In genomic region chr15:58553365-58553918, GRCh38 we compare ENCODE assay signal across 24 cellular contexts.
DNase-seq lines count a peak whose midpoint lies in the region; ATAC-seq and TF ChIP-seq lines count a peak whose summit lies in the region.
"Had no signal": no experiment of that assay in that cellular context is flagged by ENCODE, and none has a peak within 500 bp of the region (broad histone marks: within the 10 kb centered on the region; RNA-seq: fewer than 3 reads in every experiment).

No MANE protein-coding gene starts in this region.

- peak; percentile 31 for DNase-seq in activated CD8-positive, alpha-beta memory T cell treated with anti-CD3 and anti-CD28 coated beads, Interleukin-2, amount 10 ng/mL, durations not matched to agents 7 days and 5 days
- DNase-seq in activated CD8-positive, alpha-beta memory T cell treated with anti-CD3 and anti-CD28 coated beads for 24 hours = no peak
- DNase-seq in MM.1S (peak; percentile 29), immature natural killer cell (peak; percentile 56 to 65 (median 58)), tibial nerve (ENCODE audit: low spot score in 2 of 2) (no peak), NCI-H446 treated with DMSO at 0.1 percent for 48 hours (lab: John Stamatoyannopoulos, UW) (no peak), esophagus muscularis mucosa (ENCODE audit: extremely low spot score) (no peak)
- DNase-seq: activated CD4-positive, alpha-beta T cell treated with anti-CD3 and anti-CD28 coated beads for 4 hours; activated effector memory CD4-positive, alpha-beta T cell treated with anti-CD3 and anti-CD28 coated beads, Interleukin-2, amount 50 U/mL, for 16 hours; activated T-cell treated with anti-CD3 and anti-CD28 coated beads, Interleukin-2, amount 50 U/mL, for 24 hours; CD4-positive, CD25-positive, alpha-beta regulatory T cell; central memory CD4-positive, alpha-beta T cell; heart left ventricle; Kasumi-1; midbrain; naive B cell; NCI-H1436 treated with DMSO at 0.1 percent for 48 hours; NCI-H2081 treated with DMSO at 0.1 percent for 48 hours; NCI-H345; stimulated activated CD4-positive, alpha-beta T cell treated with anti-CD3 and anti-CD28 coated beads, Interleukin-15, amount 100 ng/mL, for 24 hours; WERI-Rb-1 had no signal

- ATAC-seq in activated CD8-positive, alpha-beta memory T cell treated with anti-CD3 and anti-CD28 coated beads, Interleukin-2, amount 10 ng/mL, durations not matched to agents 7 days and 5 days = no peak
- ATAC-seq in GM21528 (IDR thresholded peaks at IDR 0.05; ENCODE audit: low FRiP score, unreplicated experiment) = no peak
- ATAC-seq: heart left ventricle; stimulated activated effector memory CD8-positive, alpha-beta T cell treated with anti-CD3 and anti-CD28 coated beads, Interleukin-12 subunit alpha, Interleukin-12 subunit beta, amount 100 ng/mL, for 72 hours had no signal

- H3K4me1 ChIP-seq in MM.1S (ENCODE audit: low read length) (0 out of 2 replicates have a peak, but pooled peaks cover 7% of the 10 kb centered on the region), tibial nerve (peaks cover 0 to 57% (median 6%) of the 10 kb centered on the region in 4 donors), esophagus muscularis mucosa (peaks cover 17 to 40% (median 36%) of the 10 kb centered on the region in 4 donors)

- no peak overlapping the region for H3K27ac ChIP-seq in MM.1S (ENCODE audit: low read length)
- peak overlapping the region in 3 of 4 donors; percentile 79 to 94 (median 87) for H3K27ac ChIP-seq in tibial nerve
- no peak overlapping the region for H3K27ac ChIP-seq in esophagus muscularis mucosa (replicated peaks in 1 of 4)
- H3K27ac ChIP-seq: heart left ventricle, WERI-Rb-1 had no signal

- H3K9me3 Mint-ChIP-seq in activated CD8-positive, alpha-beta memory T cell treated with anti-CD3 and anti-CD28 coated beads, Interleukin-2, amount 10 ng/mL, durations not matched to agents 7 days and 5 days (ENCODE audit: low read depth) = no peaks in the 10 kb centered on the region
- no peaks in the 10 kb centered on the region for H3K9me3 Mint-ChIP-seq in immature natural killer cell
- H3K9me3 Mint-ChIP-seq: activated T-cell treated with anti-CD3 and anti-CD28 coated beads, Interleukin-2, amount 50 U/mL, for 24 hours; naive B cell; stimulated activated effector memory CD8-positive, alpha-beta T cell treated with anti-CD3 and anti-CD28 coated beads, Interleukin-12 subunit alpha, Interleukin-12 subunit beta, amount 100 ng/mL, for 72 hours had no signal

- H3K27me3 Mint-ChIP-seq in activated CD8-positive, alpha-beta memory T cell treated with anti-CD3 and anti-CD28 coated beads, Interleukin-2, amount 10 ng/mL, durations not matched to agents 7 days and 5 days = peaks cover 16% of the 10 kb centered on the region
- peaks cover 7 to 14% (median 13%) of the 10 kb centered on the region in 3 donors for H3K27me3 Mint-ChIP-seq in immature natural killer cell (ENCODE audit: low read depth in 3 of 3)
- H3K27me3 Mint-ChIP-seq: CD4-positive, CD25-positive, alpha-beta regulatory T cell had no signal

- no peak overlapping the region for H3K4me2 ChIP-seq in MM.1S (ENCODE audit: low read depth, low read length)

- peaks cover 1% of the 10 kb centered on the region for H3K36me3 Mint-ChIP-seq in activated CD8-positive, alpha-beta memory T cell treated with anti-CD3 and anti-CD28 coated beads, Interleukin-2, amount 10 ng/mL, durations not matched to agents 7 days and 5 days
- peaks cover 0 to 4% (median 0%) of the 10 kb centered on the region in 3 donors for H3K36me3 Mint-ChIP-seq in immature natural killer cell
- H3K36me3 Mint-ChIP-seq: CD4-positive, CD25-positive, alpha-beta regulatory T cell; naive B cell; stimulated activated effector memory CD8-positive, alpha-beta T cell treated with anti-CD3 and anti-CD28 coated beads, Interleukin-12 subunit alpha, Interleukin-12 subunit beta, amount 100 ng/mL, for 72 hours had no signal

- H3K4me3 ChIP-seq in MM.1S (ENCODE audit: low read length) = no peak overlapping the region
- H3K4me3 ChIP-seq in tibial nerve = no peak overlapping the region
- no peak overlapping the region for H3K4me3 ChIP-seq in esophagus muscularis mucosa
- H3K4me3 ChIP-seq: heart left ventricle, Peyer's patch had no signal

- TF ChIP-seq POLR2A in tibial nerve (IDR thresholded peaks at IDR 0.05) (no peak), esophagus muscularis mucosa (IDR thresholded peaks at IDR 0.05; ENCODE audit: low read depth) (no peak)

- whole genome bisulfite sequencing in tibial nerve, 2 donors = 93 to 94% methylated on average over 10 of the region's 10 CpGs
- 93% methylated on average over 10 of the region's 10 CpGs for WGBS in esophagus muscularis mucosa

- no peaks in the 10 kb centered on the region for H3K36me3 ChIP-seq in MM.1S (replicated peaks; ENCODE audit: insufficient read depth, low read length)
- no peaks in the 10 kb centered on the region for H3K36me3 ChIP-seq in tibial nerve
- no peaks in the 10 kb centered on the region for H3K36me3 ChIP-seq in esophagus muscularis mucosa
- H3K36me3 ChIP-seq: heart left ventricle, Peyer's patch, WERI-Rb-1 had no signal

- CTCF ChIA-PET in activated CD8-positive, alpha-beta memory T cell treated with anti-CD3 and anti-CD28 coated beads, Interleukin-2, amount 10 ng/mL, durations not matched to agents 7 days and 5 days (lab: Charles Lee) = no interaction called here

- H3K27me3 ChIP-seq in MM.1S (replicated peaks; ENCODE audit: insufficient read depth, low read length) (peaks cover 5% of the 10 kb centered on the region; the same call in 1 of the 2 replicates), tibial nerve (no peaks in the 10 kb centered on the region), esophagus muscularis mucosa (no peaks in the 10 kb centered on the region)
- H3K27me3 ChIP-seq: heart left ventricle, Peyer's patch had no signal

- H3K9me2 ChIP-seq in MM.1S (replicated peaks; ENCODE audit: insufficient read depth, low read length) = no peaks in the 10 kb centered on the region

- H3K9me3 ChIP-seq in MM.1S (replicated peaks; ENCODE audit: insufficient read depth, low read length) (no peaks in the 10 kb centered on the region), tibial nerve (no peaks in the 10 kb centered on the region), esophagus muscularis mucosa (no peaks in the 10 kb centered on the region)
- H3K9me3 ChIP-seq: heart left ventricle, Peyer's patch had no signal

- H3K4me3 Mint-ChIP-seq in activated CD8-positive, alpha-beta memory T cell treated with anti-CD3 and anti-CD28 coated beads, Interleukin-2, amount 10 ng/mL, durations not matched to agents 7 days and 5 days = no peak overlapping the region
- H3K4me3 Mint-ChIP-seq in immature natural killer cell = peak overlapping the region; percentile 35 to 74 (median 57)
- H3K4me3 Mint-ChIP-seq: activated T-cell treated with anti-CD3 and anti-CD28 coated beads, Interleukin-2, amount 50 U/mL, for 24 hours; CD4-positive, CD25-positive, alpha-beta regulatory T cell; naive B cell; stimulated activated effector memory CD8-positive, alpha-beta T cell treated with anti-CD3 and anti-CD28 coated beads, Interleukin-12 subunit alpha, Interleukin-12 subunit beta, amount 100 ng/mL, for 72 hours had no signal

- no peak for TF ChIP-seq CTCF in MM.1S (IDR thresholded peaks at IDR 0.05; ENCODE audit: low read length)
- no peak for TF ChIP-seq CTCF in tibial nerve (IDR thresholded peaks at IDR 0.05)
- TF ChIP-seq CTCF in esophagus muscularis mucosa (IDR thresholded peaks at IDR 0.05) = no peak

- intact Hi-C loops in esophagus muscularis mucosa (cut with DNase I) = no loop called here

- TF ChIP-seq EP300 in tibial nerve (IDR thresholded peaks at IDR 0.05) (no peak), esophagus muscularis mucosa (IDR thresholded peaks at IDR 0.05) (no peak)

- H4K20me1 ChIP-seq in MM.1S (ENCODE audit: insufficient read depth, low read length) = no peaks in the 10 kb centered on the region

- H3K4me1 Mint-ChIP-seq in activated CD8-positive, alpha-beta memory T cell treated with anti-CD3 and anti-CD28 coated beads, Interleukin-2, amount 10 ng/mL, durations not matched to agents 7 days and 5 days = peaks cover 22% of the 10 kb centered on the region
- H3K4me1 Mint-ChIP-seq in immature natural killer cell = peaks cover 45 to 46% of the 10 kb centered on the region in 2 donors

- H3K79me2 ChIP-seq in MM.1S (ENCODE audit: low read length) = no peaks in the 10 kb centered on the region

- H3F3A ChIP-seq in MM.1S (ENCODE audit: insufficient read depth, low read length) = no peaks in the 10 kb centered on the region

- H2AFZ ChIP-seq in MM.1S (ENCODE audit: low read length) = no peak overlapping the region

- no peak overlapping the region for H3K27ac Mint-ChIP-seq in activated CD8-positive, alpha-beta memory T cell treated with anti-CD3 and anti-CD28 coated beads, Interleukin-2, amount 10 ng/mL, durations not matched to agents 7 days and 5 days
- peak overlapping the region in 5 of 6 donors; percentile 34 to 80 (median 59) for H3K27ac Mint-ChIP-seq in immature natural killer cell
- H3K27ac Mint-ChIP-seq: activated T-cell treated with anti-CD3 and anti-CD28 coated beads, Interleukin-2, amount 50 U/mL, for 24 hours; CD4-positive, CD25-positive, alpha-beta regulatory T cell; stimulated activated effector memory CD8-positive, alpha-beta T cell treated with anti-CD3 and anti-CD28 coated beads, Interleukin-12 subunit alpha, Interleukin-12 subunit beta, amount 100 ng/mL, for 72 hours had no signal

- H3K9ac ChIP-seq in MM.1S (ENCODE audit: low read length) = no peak overlapping the region

Comparison
In these comparisons a context has a peak if more than half of its experiments do, and no peak if none do; other contexts are left out.
1. DNase-seq: peak in activated CD8-positive, alpha-beta memory T cell treated with anti-CD3 and anti-CD28 coated beads, Interleukin-2, amount 10 ng/mL, durations not matched to agents 7 days and 5 days (single experiment), MM.1S (single experiment) and immature natural killer cell (3 of 3); none in activated CD8-positive, alpha-beta memory T cell treated with anti-CD3 and anti-CD28 coated beads for 24 hours (single experiment), tibial nerve (0 of 2), NCI-H446 treated with DMSO at 0.1 percent for 48 hours (single experiment) and esophagus muscularis mucosa (single experiment).
2. H3K27ac ChIP-seq: peak in tibial nerve (3 of 4); none in MM.1S (single experiment) and esophagus muscularis mucosa (0 of 4).